Comparison of ENCODE assay signal across 1 cellular context in the genomic region with DNA sequence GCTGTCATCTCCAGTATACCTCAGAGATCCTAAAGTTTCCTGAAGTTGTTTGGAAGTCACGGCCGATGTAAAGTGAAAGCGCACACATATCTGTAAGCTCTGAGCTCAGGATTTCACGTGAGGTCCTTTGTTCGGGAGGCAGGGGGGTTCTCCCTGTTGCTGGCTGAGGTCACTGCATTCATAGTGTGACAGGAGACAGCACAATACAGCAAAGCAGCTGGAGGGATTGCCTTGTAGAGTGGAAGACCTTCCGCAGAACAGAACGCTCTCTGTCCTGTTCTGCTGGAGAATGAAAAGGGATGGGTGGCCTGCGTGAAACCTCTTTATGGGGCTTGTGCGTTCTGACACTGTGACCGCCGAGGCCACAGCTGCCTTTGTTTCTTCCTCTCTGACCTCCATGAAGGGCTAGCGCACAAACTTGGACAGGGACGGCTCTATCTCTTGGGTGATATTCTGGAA.
TF ChIP-seq lines count a peak whose summit lies in the region.

No MANE protein-coding gene starts in this region.

TF ChIP-seq in HCT116, 20 proteins besides CTCF, POLR2A, EP300 and RAD21:
- TF ChIP-seq POLR2AphosphoS5 (IDR thresholded peaks at IDR 0.05; ENCODE audit: low read depth, low read length) (no peak), ELF1 (IDR thresholded peaks at IDR 0.05; ENCODE audit: borderline replicate concordance, low read depth) (no peak), FOSL1 (IDR thresholded peaks at IDR 0.05; ENCODE audit: low read depth) (no peak), ZFX (IDR thresholded peaks at IDR 0.05) (no peak), EZH2phosphoT487 (IDR thresholded peaks at IDR 0.05; ENCODE audit: borderline replicate concordance) (no peak), ZNF274 (IDR thresholded peaks at IDR 0.05; ENCODE audit: low read depth, low read length) (no peak), ATF3 (IDR thresholded peaks at IDR 0.05) (no peak), TCF7L2 (IDR thresholded peaks at IDR 0.05; ENCODE audit: borderline replicate concordance, extremely low read depth, insufficient read depth, insufficient read length) (no peak), SRF (IDR thresholded peaks at IDR 0.05; ENCODE audit: low read depth) (no peak), ZBTB33 (IDR thresholded peaks at IDR 0.05; ENCODE audit: extremely low read depth, insufficient replicate concordance, low read length) (no peak), SIN3A (IDR thresholded peaks at IDR 0.05; ENCODE audit: low read depth) (no peak), CBX3 (IDR thresholded peaks at IDR 0.05; ENCODE audit: low read depth) (no peak), EGR1 (IDR thresholded peaks at IDR 0.05; ENCODE audit: low read depth) (no peak), SP1 (IDR thresholded peaks at IDR 0.05; ENCODE audit: low read depth) (no peak)
